In genomic region chr4:146054676-146055075, GRCh38 we compare ENCODE assay signal across 29 cellular contexts.
DNase-seq lines count a peak whose midpoint lies in the region; ATAC-seq and TF ChIP-seq lines count a peak whose summit lies in the region.
"Had no signal": no experiment of that assay in that cellular context is flagged by ENCODE, and none has a peak within 500 bp of the region (broad histone marks: within the 10 kb centered on the region; RNA-seq: fewer than 3 reads in every experiment).

No MANE protein-coding gene starts in this region.

- H2BK15ac ChIP-seq in mesendoderm (replicated peaks; ENCODE audit: low read depth), result no peak overlapping the region

- no peak overlapping the region for H3K4me3 Mint-ChIP-seq in activated CD8-positive, alpha-beta memory T cell treated with anti-CD3 and anti-CD28 coated beads, Interleukin-2, amount 10 ng/mL, durations not matched to agents 7 days and 5 days
- H3K4me3 Mint-ChIP-seq: activated naive CD4-positive, alpha-beta T cell treated with anti-CD3 and anti-CD28 coated beads, Interleukin-2, amount 10 ng/mL, durations not matched to agents 7 days and 5 days; activated T-cell treated with anti-CD3 and anti-CD28 coated beads, Interleukin-2, amount 50 U/mL, for 72 hours; B cell; central memory CD8-positive, alpha-beta T cell; mesothelial cell of epicardium; naive thymus-derived CD8-positive, alpha-beta T cell had no signal

- DNase-seq in activated CD8-positive, alpha-beta memory T cell treated with anti-CD3 and anti-CD28 coated beads, Interleukin-2, amount 10 ng/mL, durations not matched to agents 7 days and 5 days, result no peak
- DNase-seq in activated CD8-positive, alpha-beta memory T cell treated with anti-CD3 and anti-CD28 coated beads for 24 hours, result no peak
- no peak for DNase-seq in adipocyte (ENCODE audit: low read depth)
- no peak for DNase-seq in mesendoderm
- no peak for DNase-seq in activated naive CD4-positive, alpha-beta T cell (lab: John Stamatoyannopoulos, UW)
- DNase-seq in right cardiac atrium, result no peak
- DNase-seq in A673 (ENCODE audit: low spot score), result no peak
- DNase-seq: activated CD4-positive, alpha-beta T cell treated with anti-CD3 and anti-CD28 coated beads for 1 hour; activated naive CD4-positive, alpha-beta T cell treated with anti-CD3 and anti-CD28 coated beads, Interleukin-2, amount 10 ng/mL, durations not matched to agents 7 days and 5 days; activated T-cell treated with anti-CD3 and anti-CD28 coated beads, Interleukin-2, amount 50 U/mL, for 72 hours; aorta; DMS79; dorsolateral prefrontal cortex; heart right ventricle; naive thymus-derived CD8-positive, alpha-beta T cell; NCI-H1436 treated with DMSO at 0.1 percent for 48 hours; NCI-H2171 treated with DMSO at 0.1 percent for 48 hours; NCI-H526 treated with DMSO at 0.1 percent for 48 hours; ovary; PC-3; SHP77 treated with DMSO at 0.1 percent for 48 hours; spleen; stimulated activated CD4-positive, alpha-beta T cell treated with anti-CD3 and anti-CD28 coated beads, Interleukin-4, amount 100 ng/mL, for 1 hour; stimulated activated naive CD4-positive, alpha-beta T cell had no signal

- H3K4me1 ChIP-seq in adipocyte (ENCODE audit: control insufficient read depth, insufficient read depth, low read length), result peaks cover 39% of the 10 kb centered on the region
- H3K4me1 ChIP-seq in mesendoderm (ENCODE audit: control insufficient read depth, low read depth, low read length), result no peaks in the 10 kb centered on the region
- H3K4me1 ChIP-seq in right cardiac atrium (ENCODE audit: control insufficient read depth, insufficient read depth, low read length), result no peaks in the 10 kb centered on the region
- H3K4me1 ChIP-seq in A673 (ENCODE audit: insufficient read depth, low read length, poor library complexity, severe bottlenecking), result no peaks in the 10 kb centered on the region
- H3K4me1 ChIP-seq: tibial nerve had no signal

- no peak overlapping the region for H3K23ac ChIP-seq in mesendoderm (ENCODE audit: low read length)

- no peaks in the 10 kb centered on the region for H3K79me2 ChIP-seq in mesendoderm (ENCODE audit: control insufficient read depth, insufficient read depth, low read length)

- H3K4me3 ChIP-seq in adipocyte (ENCODE audit: low read length) (peak overlapping the region; percentile 5), mesendoderm (ENCODE audit: low read length) (no peak overlapping the region), right cardiac atrium (ENCODE audit: low read length) (no peak overlapping the region), A673 (ENCODE audit: low read depth, low read length, poor library complexity, severe bottlenecking) (no peak overlapping the region)
- H3K4me3 ChIP-seq: dorsolateral prefrontal cortex, heart right ventricle, ovary, spleen, tibial nerve had no signal

- TF ChIP-seq CTCF in A673 (conservative IDR thresholded peaks at IDR 0.05; ENCODE audit: low read depth, low read length), result no peak

- H3K36me3 ChIP-seq in adipocyte (ENCODE audit: control insufficient read depth, insufficient read depth, low read length, severe bottlenecking), result no peaks in the 10 kb centered on the region
- no peaks in the 10 kb centered on the region for H3K36me3 ChIP-seq in mesendoderm (ENCODE audit: control insufficient read depth, insufficient read depth, low read length)
- H3K36me3 ChIP-seq in A673 (ENCODE audit: insufficient read depth, low read length, poor library complexity, severe bottlenecking), result no peaks in the 10 kb centered on the region
- H3K36me3 ChIP-seq: heart right ventricle, ovary, spleen, tibial nerve had no signal

- H2AK5ac ChIP-seq in mesendoderm (ENCODE audit: low read length), result no peak overlapping the region

- H3K18ac ChIP-seq in mesendoderm (ENCODE audit: low read length), result no peak overlapping the region

- peaks cover 2% of the 10 kb centered on the region for H3K27me3 Mint-ChIP-seq in activated CD8-positive, alpha-beta memory T cell treated with anti-CD3 and anti-CD28 coated beads, Interleukin-2, amount 10 ng/mL, durations not matched to agents 7 days and 5 days
- H3K27me3 Mint-ChIP-seq: activated naive CD4-positive, alpha-beta T cell treated with anti-CD3 and anti-CD28 coated beads, Interleukin-2, amount 10 ng/mL, durations not matched to agents 7 days and 5 days; B cell; central memory CD8-positive, alpha-beta T cell had no signal

- H3K9me3 ChIP-seq in adipocyte (ENCODE audit: control insufficient read depth, low read length) (no peaks in the 10 kb centered on the region), right cardiac atrium (ENCODE audit: control insufficient read depth, low read length) (no peaks in the 10 kb centered on the region), A673 (ENCODE audit: low read depth, low read length, poor library complexity, severe bottlenecking) (no peaks in the 10 kb centered on the region)
- H3K9me3 ChIP-seq: heart right ventricle, ovary, spleen, tibial nerve had no signal

- no peak overlapping the region for H4K8ac ChIP-seq in mesendoderm (ENCODE audit: low read depth, low read length)

- CTCF ChIA-PET in activated CD8-positive, alpha-beta memory T cell treated with anti-CD3 and anti-CD28 coated beads, Interleukin-2, amount 10 ng/mL, durations not matched to agents 7 days and 5 days (lab: Charles Lee), result no interaction called here
- CTCF ChIA-PET in A673 (lab: Charles Lee), result no interaction called here

- H2BK5ac ChIP-seq in mesendoderm (ENCODE audit: low read length), result no peak overlapping the region

- intact Hi-C loops in right cardiac atrium (cut with DNase I), result no loop called here
- intact Hi-C loops in A673 (cut with micrococcal nuclease; ENCODE audit: unreplicated experiment), result no loop called here

- POLR2A ChIA-PET in A673 (lab: Charles Lee; ENCODE audit: low non-redundant PET), result no interaction called here

- no peak overlapping the region for H3K27ac ChIP-seq in mesendoderm (ENCODE audit: low read depth, low read length)
- no peak overlapping the region for H3K27ac ChIP-seq in right cardiac atrium (ENCODE audit: low read length)
- H3K27ac ChIP-seq in A673 (ENCODE audit: low read depth, low read length, poor library complexity, severe bottlenecking), result no peak overlapping the region
- H3K27ac ChIP-seq: dorsolateral prefrontal cortex, heart right ventricle, ovary, spleen, tibial nerve had no signal

- H3K79me1 ChIP-seq in mesendoderm (ENCODE audit: low read length), result no peaks in the 10 kb centered on the region

- H3K9me3 Mint-ChIP-seq in activated CD8-positive, alpha-beta memory T cell treated with anti-CD3 and anti-CD28 coated beads, Interleukin-2, amount 10 ng/mL, durations not matched to agents 7 days and 5 days (ENCODE audit: low read depth), result no peaks in the 10 kb centered on the region
- H3K9me3 Mint-ChIP-seq: activated naive CD4-positive, alpha-beta T cell treated with anti-CD3 and anti-CD28 coated beads, Interleukin-2, amount 10 ng/mL, durations not matched to agents 7 days and 5 days; activated T-cell treated with anti-CD3 and anti-CD28 coated beads, Interleukin-2, amount 50 U/mL, for 72 hours; central memory CD8-positive, alpha-beta T cell; mesothelial cell of epicardium; naive thymus-derived CD8-positive, alpha-beta T cell had no signal

- H3K27me3 ChIP-seq in adipocyte (replicated peaks; ENCODE audit: control insufficient read depth, insufficient read depth, low read length) (no peaks in the 10 kb centered on the region), mesendoderm (ENCODE audit: insufficient read depth, low read length, poor library complexity) (no peaks in the 10 kb centered on the region), right cardiac atrium (ENCODE audit: control insufficient read depth, insufficient read depth) (no peaks in the 10 kb centered on the region), A673 (replicated peaks; ENCODE audit: insufficient read depth, low read depth, low read length, poor library complexity) (peaks cover 13% of the 10 kb centered on the region)
- H3K27me3 ChIP-seq: ovary, spleen, tibial nerve had no signal

- no peak overlapping the region for H3K4ac ChIP-seq in mesendoderm (ENCODE audit: low read depth, low read length)

- no peak overlapping the region for H3K4me2 ChIP-seq in mesendoderm (ENCODE audit: low read length)

- no peaks in the 10 kb centered on the region for H3K36me3 Mint-ChIP-seq in activated CD8-positive, alpha-beta memory T cell treated with anti-CD3 and anti-CD28 coated beads, Interleukin-2, amount 10 ng/mL, durations not matched to agents 7 days and 5 days
- H3K36me3 Mint-ChIP-seq: activated naive CD4-positive, alpha-beta T cell treated with anti-CD3 and anti-CD28 coated beads, Interleukin-2, amount 10 ng/mL, durations not matched to agents 7 days and 5 days; mesothelial cell of epicardium; naive thymus-derived CD8-positive, alpha-beta T cell had no signal

- H3K4me1 Mint-ChIP-seq in activated CD8-positive, alpha-beta memory T cell treated with anti-CD3 and anti-CD28 coated beads, Interleukin-2, amount 10 ng/mL, durations not matched to agents 7 days and 5 days, result peaks cover 8% of the 10 kb centered on the region
- H3K4me1 Mint-ChIP-seq: central memory CD8-positive, alpha-beta T cell had no signal

- H4K5ac ChIP-seq in mesendoderm (ENCODE audit: low read length), result no peak overlapping the region

- no TSS peak for BruUV-seq in A673 (replicated peaks; lab: Mats Ljungman, UMichigan)

- H3K56ac ChIP-seq in mesendoderm (ENCODE audit: low read length), result no peak overlapping the region

- no peak overlapping the region for H3K27ac Mint-ChIP-seq in activated CD8-positive, alpha-beta memory T cell treated with anti-CD3 and anti-CD28 coated beads, Interleukin-2, amount 10 ng/mL, durations not matched to agents 7 days and 5 days
- H3K27ac Mint-ChIP-seq: activated naive CD4-positive, alpha-beta T cell treated with anti-CD3 and anti-CD28 coated beads, Interleukin-2, amount 10 ng/mL, durations not matched to agents 7 days and 5 days; activated T-cell treated with anti-CD3 and anti-CD28 coated beads, Interleukin-2, amount 50 U/mL, for 72 hours; B cell; mesothelial cell of epicardium; naive thymus-derived CD8-positive, alpha-beta T cell had no signal

- peak; percentile 36 for ATAC-seq in activated CD8-positive, alpha-beta memory T cell treated with anti-CD3 and anti-CD28 coated beads, Interleukin-2, amount 10 ng/mL, durations not matched to agents 7 days and 5 days
- ATAC-seq in HG02798 (IDR thresholded peaks at IDR 0.05; ENCODE audit: poor library complexity, unreplicated experiment) (peak; percentile 25), right cardiac atrium (no peak)
- ATAC-seq: activated T-cell treated with anti-CD3 and anti-CD28 coated beads, Interleukin-2, amount 50 U/mL, for 72 hours; heart right ventricle; naive thymus-derived CD8-positive, alpha-beta T cell; PC-3 had no signal

- no peak overlapping the region for H3K9ac ChIP-seq in adipocyte (ENCODE audit: low read length)
- no peak overlapping the region for H3K9ac ChIP-seq in mesendoderm (ENCODE audit: low read length)

- H2BK120ac ChIP-seq in mesendoderm (ENCODE audit: low read depth, low read length), result no peak overlapping the region

Comparison
In these comparisons a context has a peak if more than half of its experiments do, and no peak if none do; other contexts are left out.
1. ATAC-seq: peak in activated CD8-positive, alpha-beta memory T cell treated with anti-CD3 and anti-CD28 coated beads, Interleukin-2, amount 10 ng/mL, durations not matched to agents 7 days and 5 days (single experiment) and HG02798 (single experiment); none in right cardiac atrium (0 of 2).